In the genomic region with DNA sequence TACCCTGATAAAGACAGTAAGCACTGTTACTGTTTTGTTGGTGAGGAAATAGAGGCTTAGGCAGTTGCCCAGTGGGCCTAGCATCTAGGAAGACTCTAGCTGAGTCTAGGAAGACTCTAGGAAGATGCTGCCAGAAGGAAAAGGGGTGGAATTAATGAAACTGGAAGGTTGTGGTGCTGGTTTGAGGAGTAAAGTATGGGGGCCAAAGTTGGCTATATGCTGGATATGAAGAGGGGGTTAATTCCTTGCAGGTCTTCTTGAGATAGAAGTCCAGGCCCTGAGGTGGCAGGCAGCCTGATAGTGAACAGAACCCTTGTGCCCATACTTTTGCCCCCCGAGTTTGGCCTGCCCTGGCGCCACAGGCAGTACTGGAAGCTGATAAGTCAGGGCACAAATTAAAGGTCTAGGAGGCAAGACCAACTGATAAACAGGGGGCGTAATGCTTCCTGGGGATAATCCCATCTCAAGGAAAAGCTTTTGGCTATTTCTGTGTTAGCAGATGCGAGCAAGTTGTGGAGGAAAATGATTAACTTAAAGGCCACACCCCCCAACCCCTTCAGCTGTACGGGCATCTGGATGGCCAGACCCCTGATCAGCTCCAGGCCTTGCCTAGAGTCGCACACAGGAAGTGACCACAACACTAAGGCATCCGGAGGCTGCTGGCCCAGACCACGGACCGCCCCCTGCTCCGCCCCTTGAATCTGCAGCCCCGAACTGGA, we compare ENCODE assay signal across 7 cellular contexts. TPM values are rescaled to one million over a fixed set of nuclear protein-coding genes. Genes with fewer than 3 reads are reported as not detected.
DNase-seq lines count a peak whose midpoint lies in the region; ATAC-seq and TF ChIP-seq lines count a peak whose summit lies in the region.

No MANE protein-coding gene starts in this region.

- H3K9ac ChIP-seq in colonic mucosa (ENCODE audit: low read depth in 2 of 2, low read length in 2 of 2): peak overlapping the region in 1 of 2 donors; percentile 65

- TF ChIP-seq CTCF in colonic mucosa (IDR thresholded peaks at IDR 0.05): no peak

- peak; percentile 49 for ATAC-seq in GM21723 (IDR thresholded peaks at IDR 0.05; ENCODE audit: unreplicated experiment)
- no peak for ATAC-seq in T-cell (replicated peaks in 1 of 4)

- H3K4me1 ChIP-seq in colonic mucosa: peaks cover 23% of the 10 kb centered on the region

- H3K4me3 Mint-ChIP-seq in IgD-negative memory B cell: peak overlapping the region in 2 of 4 donors; percentile 7 to 25
- H3K4me3 Mint-ChIP-seq in T-cell: peak overlapping the region in 1 of 3 donors; percentile 40

- peak; percentile 22 for TF ChIP-seq POLR2A in GM10847 (IDR thresholded peaks at IDR 0.05; ENCODE audit: extremely low read depth, insufficient read length)

- H3K27me3 ChIP-seq in colonic mucosa: no peaks in the 10 kb centered on the region

- H3K27ac Mint-ChIP-seq in IgD-negative memory B cell (peak overlapping the region in 2 of 3 donors; percentile 29 to 86), T-cell (peak overlapping the region in 1 of 2 donors; percentile 89)

- H3K9me3 Mint-ChIP-seq in IgD-negative memory B cell (no peaks in the 10 kb centered on the region), T-cell (no peaks in the 10 kb centered on the region)

- H3K4me3 ChIP-seq in colonic mucosa: no peak overlapping the region

- DNase-seq in T-cell: peak in 18 of 34 experiments; percentile 11 to 58 (median 33)
- peak; percentile 92 for DNase-seq in colonic mucosa
- peak; percentile 98 for DNase-seq in kidney glomerular epithelial cell (lab: John Stamatoyannopoulos, UW)
- peak; percentile 63 for DNase-seq in stimulated activated CD4-positive, alpha-beta T cell treated with anti-CD3 and anti-CD28 coated beads, Interleukin-1b, Interleukin-23, amount 100 ng/mL, for 48 hours

- POLR2A ChIA-PET in T-cell (lab: Charles Lee): interaction anchor here in 1 of 2 donors (0.6 kb wide), 1 partner anchor 29 kb away, joined by 3 read pairs; no protein-coding TSS in a partner anchor

- H3K27ac ChIP-seq in colonic mucosa: peak overlapping the region; percentile 89

- CTCF ChIA-PET in T-cell (lab: Charles Lee): interaction anchor here (0.6 to 1.6 kb wide), 3 partner anchors 13 to 90 kb away, joined by 3 to 6 read pairs (median 5); partner anchors contain the start of genes MRPL17 (in 1 of the 2) and TPP1 (in 1 of the 2)

- H3K36me3 ChIP-seq in colonic mucosa: peaks cover 23% of the 10 kb centered on the region

- no peaks in the 10 kb centered on the region for H3K27me3 Mint-ChIP-seq in IgD-negative memory B cell
- no peaks in the 10 kb centered on the region for H3K27me3 Mint-ChIP-seq in T-cell

- H3K36me3 Mint-ChIP-seq in IgD-negative memory B cell (peaks cover 3% of the 10 kb centered on the region), T-cell (peaks cover 33% of the 10 kb centered on the region)

- H3K9me3 ChIP-seq in colonic mucosa: no peaks in the 10 kb centered on the region

- intact Hi-C loops in colonic mucosa (cut with DNase I): loop anchor here (10.0 kb wide), 1 partner anchor 132 kb away; the partner anchor contains the start of gene TRIM3

- peaks cover 18 to 29% (median 27%) of the 10 kb centered on the region in 3 donors for H3K4me1 Mint-ChIP-seq in IgD-negative memory B cell
- peaks cover 20 to 44% (median 33%) of the 10 kb centered on the region in 3 donors for H3K4me1 Mint-ChIP-seq in T-cell

RNA-seq across cellular contexts. Expression of gene ILK, which starts 3.1 kb away (rescaled TPM):
- 80.5 TPM for polyA plus RNA-seq in IgD-negative memory B cell
- total RNA-seq in T-cell: 100 to 1,000 TPM in 2 of 5 donors, 10 to 100 TPM in 3; 49.3 to 111 (median 99.4) TPM
- 100 to 1,000 TPM; 115 to 157 TPM for total RNA-seq in colonic mucosa

RNA-seq across cellular contexts. Expression of gene RRP8, which starts 3.2 kb away (rescaled TPM):
- 26.6 TPM for polyA plus RNA-seq in IgD-negative memory B cell
- total RNA-seq in T-cell: 10 to 100 TPM; 24.5 to 35.5 (median 32.2) TPM
- 10 to 100 TPM; 17.5 to 25.7 TPM for total RNA-seq in colonic mucosa

RNA-seq across cellular contexts. Expression of gene TAF10, which starts 5.4 kb away (rescaled TPM):
- 256 TPM for polyA plus RNA-seq in IgD-negative memory B cell
- 100 to 1,000 TPM in 4 of 5 donors, 10 to 100 TPM in 1; 99.4 to 152 (median 144) TPM for total RNA-seq in T-cell
- total RNA-seq in colonic mucosa: 100 to 1,000 TPM; 123 to 142 TPM

RNA-seq across cellular contexts. Expression of gene TPP1, which starts 12.6 kb away (rescaled TPM):
- 163 TPM for polyA plus RNA-seq in IgD-negative memory B cell
- total RNA-seq in T-cell (100 to 1,000 TPM in 3 of 5 donors, 10 to 100 TPM in 2; 67.4 to 168 (median 132) TPM), colonic mucosa (100 to 1,000 TPM in 1 of 2 donors, 10 to 100 TPM in 1; 83.4 to 123 TPM)

RNA-seq across cellular contexts. Expression of gene DCHS1, which starts 49.0 kb away (rescaled TPM):
- 0.06 TPM for polyA plus RNA-seq in IgD-negative memory B cell
- total RNA-seq in T-cell (10 to 100 TPM in 3 of 5 donors, 1 to 10 TPM in 2; 4.9 to 14.8 (median 10.4) TPM), colonic mucosa (1 to 10 TPM; 4.7 to 8.3 TPM)

Comparison
In these comparisons a context has a peak if more than half of its experiments do, and no peak if none do; other contexts are left out.
1. DNase-seq: peak in every context shown above with its lines; median percentile 98 in kidney glomerular epithelial cell; 92 in colonic mucosa; 63 in stimulated activated CD4-positive, alpha-beta T cell treated with anti-CD3 and anti-CD28 coated beads, Interleukin-1b, Interleukin-23, amount 100 ng/mL, for 48 hours; 33 in T-cell.